ENCODE assay signal across 9 cellular contexts in genomic region chr15:101156509-101157159, GRCh38.
A peak's percentile ranks its signal among the peaks of the same experiment; 100 is the strongest.
DNase-seq lines count a peak whose midpoint lies in the region; ATAC-seq and TF ChIP-seq lines count a peak whose summit lies in the region.
"Had no signal": no experiment of that assay in that cellular context is flagged by ENCODE, and none has a peak within 500 bp of the region (broad histone marks: within the 10 kb centered on the region; RNA-seq: fewer than 3 reads in every experiment).

No MANE protein-coding gene starts in this region.

- peaks cover 0 to 7% (median 3%) of the 10 kb centered on the region in 3 donors for H3K4me1 Mint-ChIP-seq in T-cell

- no peak overlapping the region for H3K4me3 Mint-ChIP-seq in T-cell

- H3K4me3 ChIP-seq in fibroblast of the aortic adventitia (ENCODE audit: low read depth, low read length) (no peak overlapping the region), adrenal gland (no peak overlapping the region)

- peak; percentile 90 for DNase-seq in GM13976 (ENCODE audit: low spot score)
- DNase-seq in fibroblast of the aortic adventitia (ENCODE audit: low read depth) = peak; percentile 37
- DNase-seq in stimulated activated naive CD4-positive, alpha-beta T cell (lab: John Stamatoyannopoulos, UW) = no peak
- no peak for DNase-seq in adrenal gland
- no peak for DNase-seq in T-cell
- DNase-seq in left ventricle myocardium superior = no peak
- DNase-seq: NCI-H510A had no signal

- H3K36me3 Mint-ChIP-seq in T-cell = no peaks in the 10 kb centered on the region

- no peaks in the 10 kb centered on the region for H3K9me3 ChIP-seq in adrenal gland (replicated peaks in 1 of 3)

- H3K27me3 ChIP-seq in adrenal gland = no peaks in the 10 kb centered on the region

- no peaks in the 10 kb centered on the region for H3K9me3 Mint-ChIP-seq in T-cell

- POLR2A ChIA-PET in T-cell (lab: Charles Lee) = no interaction called here

- no peaks in the 10 kb centered on the region for H3K4me1 ChIP-seq in adrenal gland (replicated peaks in 1 of 2)

- 89 to 94% (median 93%) methylated on average over 21 of the region's 21 CpGs for WGBS in adrenal gland, 4 donors

- CTCF ChIA-PET in T-cell (lab: Charles Lee) = no interaction called here

- intact Hi-C loops in adrenal gland (cut with DNase I) = no loop called here
- intact Hi-C loops in left ventricle myocardium superior (cut with micrococcal nuclease) = no loop called here

- no peak for TF ChIP-seq CTCF in GM13976 (IDR thresholded peaks at IDR 0.05; ENCODE audit: borderline replicate concordance, control extremely low read depth, extremely low read depth, insufficient read depth, missing control alignments)
- TF ChIP-seq CTCF in fibroblast of the aortic adventitia (IDR thresholded peaks at IDR 0.05; ENCODE audit: insufficient read depth, low read length) = no peak
- no peak for TF ChIP-seq CTCF in adrenal gland (IDR thresholded peaks at IDR 0.05)

- in situ Hi-C loops in GM13976 (cut with MboI; ENCODE audit: low sequenced_read_pairs, unreplicated experiment) = no loop called here

- H3K27ac ChIP-seq in adrenal gland = no peak overlapping the region

- H3K27ac Mint-ChIP-seq in T-cell = no peak overlapping the region

- TF ChIP-seq POLR2A in adrenal gland (IDR thresholded peaks at IDR 0.05) = no peak

- no peaks in the 10 kb centered on the region for H3K36me3 ChIP-seq in adrenal gland (replicated peaks in 1 of 2)

- peaks cover 0 to 2% of the 10 kb centered on the region in 2 donors for H3K27me3 Mint-ChIP-seq in T-cell

- ATAC-seq in GM21515 (IDR thresholded peaks at IDR 0.05; ENCODE audit: unreplicated experiment) = peak; percentile 89
- peak; percentile 73 for ATAC-seq in HG03457 (IDR thresholded peaks at IDR 0.05; ENCODE audit: unreplicated experiment)
- no peak for ATAC-seq in T-cell (replicated peaks in 1 of 4)
- ATAC-seq in left ventricle myocardium superior = no peak

Comparison
In these comparisons a context has a peak if more than half of its experiments do, and no peak if none do; other contexts are left out.
1. DNase-seq: peak in GM13976 (single experiment) and fibroblast of the aortic adventitia (single experiment); none in stimulated activated naive CD4-positive, alpha-beta T cell (0 of 6), adrenal gland (0 of 7), T-cell (0 of 34) and left ventricle myocardium superior (single experiment).
2. ATAC-seq: peak in GM21515 (single experiment) and HG03457 (single experiment); none in T-cell (0 of 4) and left ventricle myocardium superior (single experiment).